21 cellular contexts compared by ENCODE assay signal in genomic region chr3:140794507-140794906, GRCh38.
DNase-seq lines count a peak whose midpoint lies in the region; ATAC-seq, FAIRE-seq and TF ChIP-seq lines count a peak whose summit lies in the region.
"Had no signal": no experiment of that assay in that cellular context is flagged by ENCODE, and none has a peak within 500 bp of the region (broad histone marks: within the 10 kb centered on the region; RNA-seq: fewer than 3 reads in every experiment).

No MANE protein-coding gene starts in this region.

- no peak overlapping the region for H2BK12ac ChIP-seq in H1 (ENCODE audit: low read depth, low read length)

- H3K9ac ChIP-seq in H1 (replicated peaks in 1 of 4; ENCODE audit: extremely low read depth in 1 of 4, low read depth in 3 of 4, low read length in 3 of 4) (peak overlapping the region in 1 of 4 experiments; percentile 34; a peak in 1 of 7 replicates), iPS-15b (ENCODE audit: low read depth, low read length) (peak overlapping the region; percentile 28)
- H3K9ac ChIP-seq: GM23248 had no signal

- H3K18ac ChIP-seq in H1 (ENCODE audit: extremely low read depth, low read length): no peak overlapping the region

- no peak for FAIRE-seq in H1 (lab: Jason Lieb, UNC)
- no peak for FAIRE-seq in urothelium cell line (lab: Jason Lieb, UNC)
- FAIRE-seq: A204.1, G401.6, GM12891, GM19239 had no signal

- H2AFZ ChIP-seq in H1 (ENCODE audit: low read length): peak overlapping the region; percentile 66
- H2AFZ ChIP-seq: GM23248 had no signal

- H3K79me1 ChIP-seq in H1 (ENCODE audit: low read depth, low read length): no peaks in the 10 kb centered on the region

- H4K8ac ChIP-seq in H1 (ENCODE audit: extremely low read depth, insufficient read depth, low read length): no peak overlapping the region

- H3K23me2 ChIP-seq in H1 (ENCODE audit: low read depth, low read length): no peaks in the 10 kb centered on the region

- H3K79me2 ChIP-seq in H1 (ENCODE audit: control insufficient read depth in 1 of 2, insufficient read depth in 2 of 2, low read length in 2 of 2): no peaks in the 10 kb centered on the region

- no peak overlapping the region for H2BK120ac ChIP-seq in H1 (replicated peaks; ENCODE audit: low read depth, low read length)

- no peaks in the 10 kb centered on the region for H4K20me1 ChIP-seq in H1 (replicated peaks in 1 of 2; ENCODE audit: control insufficient read depth in 1 of 2, insufficient read depth in 2 of 2, low read length in 2 of 2)

- H3K4me1 ChIP-seq in H1 (replicated peaks in 1 of 4; ENCODE audit: control insufficient read depth in 3 of 4, insufficient read depth in 4 of 4, low read length in 3 of 4) (peaks cover 0 to 3% (median 0%) of the 10 kb centered on the region in 4 experiments; a peak in 4 of 7 replicates), iPS-15b (ENCODE audit: control insufficient read depth, insufficient read depth, low read length) (peaks cover 8% of the 10 kb centered on the region)
- H3K4me1 ChIP-seq: BE2C, HAP-1 had no signal

- H4K91ac ChIP-seq in H1 (replicated peaks; ENCODE audit: insufficient read length, low read length): no peak overlapping the region

- POLR2A ChIA-PET in H1 (lab: Charles Lee; ENCODE audit: partially characterized antibody): no interaction called here

- H4K5ac ChIP-seq in H1 (ENCODE audit: insufficient read length, low read depth, low read length): no peak overlapping the region

- H3K9me3 ChIP-seq in H1 (ENCODE audit: insufficient read depth in 2 of 2, low read depth in 1 of 2, low read length in 1 of 2) (peaks cover 5 to 9% of the 10 kb centered on the region in 2 experiments; a peak in 3 of 4 replicates), iPS-15b (ENCODE audit: control insufficient read depth, insufficient read depth, low read length) (no peaks in the 10 kb centered on the region)
- H3K9me3 ChIP-seq: BE2C, HAP-1 had no signal

- WGBS in H1 (ENCODE audit: extremely low coverage in 1 of 2, insufficient coverage in 1 of 2, insufficient read length in 1 of 2, insufficient replicate concordance in 2 of 2, low coverage in 1 of 2, low lambda C conversion rate in 2 of 2, missing lambda C conversion rate in 1 of 2), 2 experiments: 42% methylated on average over 3 of the region's 3 CpGs; no CpG with 5 or more reads in 1 of the 2 experiments

- TF ChIP-seq POLR2A in H1 (IDR thresholded peaks at IDR 0.05; ENCODE audit: control extremely low read depth in 1 of 2, low read depth in 2 of 2, low read length in 2 of 2): no peak

- intact Hi-C loops in sciatic nerve (cut with DNase I): no loop called here

- H3K23ac ChIP-seq in H1 (ENCODE audit: insufficient read length): no peak overlapping the region

- no peak for TF ChIP-seq EP300 in H1 (IDR thresholded peaks at IDR 0.05; ENCODE audit: borderline replicate concordance in 1 of 2, low read depth in 2 of 2, low read length in 2 of 2)

- TF ChIP-seq RAD21 in H1 (IDR thresholded peaks at IDR 0.05 in 1 of 2, conservative IDR thresholded peaks at IDR 0.05 in 1 of 2; ENCODE audit: low read depth in 2 of 2, low read length in 2 of 2): no peak

- no peak overlapping the region for H2BK20ac ChIP-seq in H1 (ENCODE audit: low read length)

- CTCF ChIA-PET in H1 (lab: Charles Lee; ENCODE audit: partially characterized antibody): interaction anchor here (0.6 to 1.2 kb wide), 3 partner anchors 15 to 104 kb away, joined by 3 to 5 read pairs (median 3); no protein-coding TSS in a partner anchor

- no peak overlapping the region for H3K4ac ChIP-seq in H1 (replicated peaks; ENCODE audit: insufficient read length, low read depth, low read length)

- H2BK15ac ChIP-seq in H1 (ENCODE audit: low read length): no peak overlapping the region

- H3K27me3 ChIP-seq in H1 (replicated peaks in 1 of 4; ENCODE audit: control insufficient read depth in 3 of 4, extremely low read depth in 1 of 4, insufficient read depth in 3 of 4, low read length in 3 of 4) (no peaks in the 10 kb centered on the region), iPS-15b (ENCODE audit: control insufficient read depth, insufficient read depth, low read length) (no peaks in the 10 kb centered on the region)

- H3K14ac ChIP-seq in H1 (ENCODE audit: insufficient read length): no peak overlapping the region

- H3K27ac ChIP-seq in H1 (ENCODE audit: low read depth, low read length): no peak overlapping the region
- H3K27ac ChIP-seq: GM23248, HL-60 had no signal

- no peak for TF ChIP-seq CTCF in H1 (IDR thresholded peaks at IDR 0.05; ENCODE audit: control extremely low read depth in 1 of 3, insufficient read depth in 1 of 3, low read depth in 1 of 3, low read length in 3 of 3)

- DNase-seq in NCI-H146 treated with DMSO at 0.1 percent for 48 hours (lab: John Stamatoyannopoulos, UW; ENCODE audit: unreplicated experiment): peak; percentile 43
- no peak for DNase-seq in H1 (ENCODE audit: low read depth in 1 of 2, low spot score in 2 of 2)
- DNase-seq in NCI-H526 (lab: John Stamatoyannopoulos, UW): no peak
- no peak for DNase-seq in sciatic nerve (ENCODE audit: low spot score)
- no peak for DNase-seq in activated CD4-positive, alpha-beta T cell treated with anti-CD3 and anti-CD28 coated beads, Interleukin-2, amount 50 U/mL, for 4 hours
- no peak for DNase-seq in urothelium cell line (ENCODE audit: low spot score)
- DNase-seq: ACHN; BE2C; C1 segment of cervical spinal cord; CD4-positive, CD25-positive, alpha-beta regulatory T cell; CD8-positive, alpha-beta memory T cell; DMS 273 treated with DMSO at 0.1 percent for 48 hours; DMS53 had no signal

- ATAC-seq in sciatic nerve: no peak

- no peak overlapping the region for H3K4me3 ChIP-seq in H1 (ENCODE audit: extremely low read depth in 1 of 4, insufficient read depth in 2 of 4, low read depth in 3 of 4, low read length in 4 of 4)
- no peak overlapping the region for H3K4me3 ChIP-seq in iPS-15b (ENCODE audit: low read depth, low read length)
- H3K4me3 ChIP-seq: GM23248, HAP-1 had no signal

- no peak overlapping the region for H2BK5ac ChIP-seq in H1 (ENCODE audit: low read depth, low read length)

- no peak overlapping the region for H2AK5ac ChIP-seq in H1 (ENCODE audit: low read depth, low read length)

- H3K4me2 ChIP-seq in H1 (ENCODE audit: insufficient read depth in 1 of 2, low read depth in 2 of 2, low read length in 2 of 2): no peak overlapping the region

- H3K36me3 ChIP-seq in H1 (ENCODE audit: control insufficient read depth in 2 of 4, insufficient read depth in 4 of 4, low read length in 3 of 4) (no peaks in the 10 kb centered on the region; a peak in 1 of 8 replicates), iPS-15b (ENCODE audit: control insufficient read depth, insufficient read depth, low read length) (no peaks in the 10 kb centered on the region)
- H3K36me3 ChIP-seq: BE2C, HAP-1 had no signal

- no peak overlapping the region for H3K56ac ChIP-seq in H1 (replicated peaks; ENCODE audit: insufficient read length, low read depth, low read length)

TF ChIP-seq in H1, 55 proteins besides CTCF, POLR2A, EP300 and RAD21:
- TF ChIP-seq NRF1 (IDR thresholded peaks at IDR 0.05; ENCODE audit: low read depth, low read length) (no peak), ATF2 (IDR thresholded peaks at IDR 0.05; ENCODE audit: low read length) (no peak), SIX5 (IDR thresholded peaks at IDR 0.05; ENCODE audit: low read depth, low read length) (no peak), TAF7 (optimal IDR thresholded peaks at IDR 0.05; ENCODE audit: borderline replicate concordance, low read depth, low read length) (no peak), CREB1 (IDR thresholded peaks at IDR 0.05) (no peak), USF2 (IDR thresholded peaks at IDR 0.05; ENCODE audit: low read length) (no peak), GABPA (IDR thresholded peaks at IDR 0.05; ENCODE audit: borderline replicate concordance, insufficient read depth, low read length) (no peak), KDM1A (IDR thresholded peaks at IDR 0.05; ENCODE audit: borderline replicate concordance, low read length) (no peak), RXRA (IDR thresholded peaks at IDR 0.05; ENCODE audit: insufficient read depth, low read depth, low read length) (no peak), RFX5 (IDR thresholded peaks at IDR 0.05; ENCODE audit: borderline replicate concordance, low read depth, low read length) (no peak)
